ENCODE assay signal across 15 cellular contexts in the genomic region with DNA sequence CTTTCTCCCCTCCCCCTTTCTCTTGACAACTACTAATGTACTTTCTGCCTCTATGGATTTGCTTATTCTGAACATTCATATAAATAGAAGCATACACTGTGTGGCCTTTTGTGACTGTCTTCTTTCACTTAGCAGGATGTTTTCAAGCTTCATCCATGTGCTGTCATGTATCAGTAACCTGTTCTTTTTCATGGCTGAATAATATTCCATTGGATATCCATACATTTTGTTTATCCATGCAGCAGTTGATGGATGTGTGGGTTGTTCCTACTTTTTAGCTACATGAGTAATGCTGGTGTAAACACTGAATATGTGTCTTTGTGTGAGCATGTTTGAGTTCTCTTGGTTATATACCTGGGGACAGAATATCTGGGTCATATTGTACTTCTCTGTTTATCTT.
DNase-seq lines count a peak whose midpoint lies in the region; ATAC-seq and TF ChIP-seq lines count a peak whose summit lies in the region.
"Had no signal": no experiment of that assay in that cellular context is flagged by ENCODE, and none has a peak within 500 bp of the region (broad histone marks: within the 10 kb centered on the region; RNA-seq: fewer than 3 reads in every experiment).

No MANE protein-coding gene starts in this region.

- H2AFZ ChIP-seq in GM23338: no peak overlapping the region

- peaks cover 7% of the 10 kb centered on the region; the same call in 1 of the 3 replicates for H3K9me3 Mint-ChIP-seq in GM23338
- no peaks in the 10 kb centered on the region for H3K9me3 Mint-ChIP-seq in endothelial cell (ENCODE audit: unreplicated experiment)
- peaks cover 5 to 6% of the 10 kb centered on the region in 2 donors for H3K9me3 Mint-ChIP-seq in stimulated activated naive B cell treated with anti-CD40 and anti-IgM and Interleukin-4, amounts not matched to agents 10 μg/mL and 1 μg/mL and 100 μg/mL, for 72 hours
- H3K9me3 Mint-ChIP-seq in stimulated activated effector memory CD8-positive, alpha-beta T cell treated with anti-CD3 and anti-CD28 coated beads, Interleukin-12 subunit alpha, Interleukin-12 subunit beta, amount 100 ng/mL, for 72 hours: peaks cover 5% of the 10 kb centered on the region

- no peaks in the 10 kb centered on the region for H3K4me1 ChIP-seq in GM23338 (ENCODE audit: insufficient read depth)

- H3K27ac ChIP-seq in GM23338 (ENCODE audit: low read depth): no peak overlapping the region

- H3F3A ChIP-seq in GM23338 (replicated peaks; ENCODE audit: low read depth): no peaks in the 10 kb centered on the region

- no peaks in the 10 kb centered on the region for H3K27me3 ChIP-seq in GM23338 (ENCODE audit: insufficient read depth)

- DNase-seq in GM23338 (ENCODE audit: low spot score): no peak
- peak; percentile 8 for DNase-seq in LNCaP clone FGC (ENCODE audit: low read depth)
- no peak for DNase-seq in endothelial cell (ENCODE audit: low spot score)
- DNase-seq in stimulated activated naive B cell treated with anti-CD40 and anti-IgM and Interleukin-4, amounts not matched to agents 10 μg/mL and 1 μg/mL and 100 μg/mL, for 72 hours: no peak
- no peak for DNase-seq in D341Med (ENCODE audit: low spot score)
- DNase-seq in stimulated activated effector memory CD8-positive, alpha-beta T cell treated with anti-CD3 and anti-CD28 coated beads, Interleukin-12 subunit alpha, Interleukin-12 subunit beta, amount 100 ng/mL, for 72 hours (ENCODE audit: low spot score in 2 of 2): no peak
- DNase-seq: C1 segment of cervical spinal cord; Calu3; CD4-positive, alpha-beta memory T cell; COR-L47; DMS153; DND-41; H7; HCEC 1CT had no signal

- H3K79me2 ChIP-seq in GM23338 (replicated peaks; ENCODE audit: insufficient read depth): no peaks in the 10 kb centered on the region

- H3K27me3 Mint-ChIP-seq in GM23338 (ENCODE audit: insufficient read depth, low read depth, poor library complexity): peaks cover 7% of the 10 kb centered on the region
- no peaks in the 10 kb centered on the region for H3K27me3 Mint-ChIP-seq in endothelial cell (ENCODE audit: unreplicated experiment)
- H3K27me3 Mint-ChIP-seq in stimulated activated naive B cell treated with anti-CD40 and anti-IgM and Interleukin-4, amounts not matched to agents 10 μg/mL and 1 μg/mL and 100 μg/mL, for 72 hours: no peaks in the 10 kb centered on the region
- H3K27me3 Mint-ChIP-seq: CD4-positive, alpha-beta memory T cell had no signal

- H3K36me3 ChIP-seq in GM23338 (ENCODE audit: insufficient read depth): peaks cover 53% of the 10 kb centered on the region

- ATAC-seq in GM23338 (no peak), GM18511 (IDR thresholded peaks at IDR 0.05; ENCODE audit: unreplicated experiment) (no peak)
- ATAC-seq in stimulated activated naive B cell treated with anti-CD40 and anti-IgM and Interleukin-4, amounts not matched to agents 10 μg/mL and 1 μg/mL and 100 μg/mL, for 72 hours (replicated peaks): no peak
- ATAC-seq in stimulated activated effector memory CD8-positive, alpha-beta T cell treated with anti-CD3 and anti-CD28 coated beads, Interleukin-12 subunit alpha, Interleukin-12 subunit beta, amount 100 ng/mL, for 72 hours: no peak

- peaks cover 95% of the 10 kb centered on the region for H3K36me3 Mint-ChIP-seq in GM23338 (ENCODE audit: low read depth)
- H3K36me3 Mint-ChIP-seq in endothelial cell (ENCODE audit: low read depth, unreplicated experiment): peaks cover 78% of the 10 kb centered on the region
- peaks cover 61 to 82% of the 10 kb centered on the region in 2 donors for H3K36me3 Mint-ChIP-seq in stimulated activated naive B cell treated with anti-CD40 and anti-IgM and Interleukin-4, amounts not matched to agents 10 μg/mL and 1 μg/mL and 100 μg/mL, for 72 hours
- H3K36me3 Mint-ChIP-seq in stimulated activated effector memory CD8-positive, alpha-beta T cell treated with anti-CD3 and anti-CD28 coated beads, Interleukin-12 subunit alpha, Interleukin-12 subunit beta, amount 100 ng/mL, for 72 hours: peaks cover 100% of the 10 kb centered on the region

- H3K9me2 ChIP-seq in GM23338 (ENCODE audit: insufficient read depth): no peaks in the 10 kb centered on the region

- TF ChIP-seq CTCF in GM23338 (conservative IDR thresholded peaks at IDR 0.05; ENCODE audit: low read depth in 2 of 2) (no peak), LNCaP clone FGC (IDR thresholded peaks at IDR 0.05; ENCODE audit: control insufficient read depth, extremely low read depth, insufficient read depth) (no peak), endothelial cell (IDR thresholded peaks at IDR 0.05; ENCODE audit: unreplicated experiment) (no peak)

- H3K4me3 Mint-ChIP-seq in GM23338: no peak overlapping the region
- H3K4me3 Mint-ChIP-seq in endothelial cell (ENCODE audit: unreplicated experiment): peak overlapping the region; percentile 16
- H3K4me3 Mint-ChIP-seq in stimulated activated naive B cell treated with anti-CD40 and anti-IgM and Interleukin-4, amounts not matched to agents 10 μg/mL and 1 μg/mL and 100 μg/mL, for 72 hours: no peak overlapping the region
- no peak overlapping the region for H3K4me3 Mint-ChIP-seq in stimulated activated effector memory CD8-positive, alpha-beta T cell treated with anti-CD3 and anti-CD28 coated beads, Interleukin-12 subunit alpha, Interleukin-12 subunit beta, amount 100 ng/mL, for 72 hours
- H3K4me3 Mint-ChIP-seq: CD4-positive, alpha-beta memory T cell had no signal

- no peak overlapping the region for H3K4me3 ChIP-seq in GM23338
- H3K4me3 ChIP-seq in LNCaP clone FGC (ENCODE audit: low read depth, low read length): no peak overlapping the region

- peaks cover 6% of the 10 kb centered on the region; the same call in 1 of the 2 replicates for H4K20me1 ChIP-seq in GM23338 (replicated peaks; ENCODE audit: insufficient read depth)

- H3K27ac Mint-ChIP-seq in GM23338 (no peak overlapping the region), endothelial cell (ENCODE audit: unreplicated experiment) (no peak overlapping the region)
- H3K27ac Mint-ChIP-seq in stimulated activated naive B cell treated with anti-CD40 and anti-IgM and Interleukin-4, amounts not matched to agents 10 μg/mL and 1 μg/mL and 100 μg/mL, for 72 hours: peak overlapping the region; percentile 7
- H3K27ac Mint-ChIP-seq in stimulated activated effector memory CD8-positive, alpha-beta T cell treated with anti-CD3 and anti-CD28 coated beads, Interleukin-12 subunit alpha, Interleukin-12 subunit beta, amount 100 ng/mL, for 72 hours: no peak overlapping the region
- H3K27ac Mint-ChIP-seq: CD4-positive, alpha-beta memory T cell had no signal

- H3K4me1 Mint-ChIP-seq in GM23338 (no peaks in the 10 kb centered on the region), endothelial cell (ENCODE audit: unreplicated experiment) (no peaks in the 10 kb centered on the region)
- H3K4me1 Mint-ChIP-seq in stimulated activated naive B cell treated with anti-CD40 and anti-IgM and Interleukin-4, amounts not matched to agents 10 μg/mL and 1 μg/mL and 100 μg/mL, for 72 hours: no peaks in the 10 kb centered on the region
- H3K4me1 Mint-ChIP-seq in stimulated activated effector memory CD8-positive, alpha-beta T cell treated with anti-CD3 and anti-CD28 coated beads, Interleukin-12 subunit alpha, Interleukin-12 subunit beta, amount 100 ng/mL, for 72 hours: no peaks in the 10 kb centered on the region

- no peak overlapping the region for H3K4me2 ChIP-seq in GM23338

TF ChIP-seq in GM23338, 12 proteins besides CTCF, POLR2A, EP300 and RAD21:
- TF ChIP-seq JUNB (IDR thresholded peaks at IDR 0.05; ENCODE audit: unreplicated experiment) (no peak), EZH2phosphoT487 (IDR thresholded peaks at IDR 0.05; ENCODE audit: unreplicated experiment) (peak; percentile 42)
